ENCODE assay signal across 7 cellular contexts in genomic region chr9:72292184-72292787, GRCh38.
A peak's percentile ranks its signal among the peaks of the same experiment; 100 is the strongest.
DNase-seq lines count a peak whose midpoint lies in the region; TF ChIP-seq lines count a peak whose summit lies in the region.

No MANE protein-coding gene starts in this region.

- TF ChIP-seq POLR2A in transverse colon (IDR thresholded peaks at IDR 0.05): no peak

- H3K9me2 ChIP-seq in hepatocyte (replicated peaks; ENCODE audit: insufficient read depth): no peaks in the 10 kb centered on the region

- DNase-seq in GM12865 (ENCODE audit: low read depth) (peak; percentile 46), LHCN-M2 (ENCODE audit: low read depth) (peak; percentile 47), ascending aorta (ENCODE audit: low spot score in 2 of 2) (no peak), hepatocyte (ENCODE audit: low spot score) (peak; percentile 60), transverse colon (no peak), neuronal stem cell (ENCODE audit: low spot score) (no peak), Caco-2 (no peak)

- no peak overlapping the region for H2BK12ac ChIP-seq in neuronal stem cell (ENCODE audit: low read length)

- WGBS in hepatocyte (ENCODE audit: low lambda C conversion rate, missing lambda C conversion rate): 23% methylated on average over 2 of the region's 2 CpGs
- 8 to 21% methylated on average over 2 of the region's 2 CpGs for WGBS in transverse colon (ENCODE audit: low coverage in 1 of 2), 2 donors
- no CpG with 5 or more reads among the region's 2 CpGs for WGBS in neuronal stem cell (ENCODE audit: extremely low coverage in 2 of 2, insufficient read length in 2 of 2, insufficient replicate concordance in 1 of 2), 2 donors

- H3K9ac ChIP-seq in neuronal stem cell (ENCODE audit: low read depth, low read length, poor library complexity): no peak overlapping the region

- H2BK15ac ChIP-seq in neuronal stem cell (ENCODE audit: low read length): no peak overlapping the region

- in situ Hi-C loops in transverse colon (cut with MboI; ENCODE audit: low pct_ligation_motif_present in 1 of 4, low pct_unique_long_range_greater_than_20kb in 1 of 4, low sequenced_read_pairs in 3 of 4): loop anchor here in 2 of 4 donors (5.0 to 25.0 kb wide), 3 partner anchors 73 to 520 kb away; partner anchors contain the start of gene ZFAND5 (in 1 of the 2)

- no peaks in the 10 kb centered on the region for H3K9me3 Mint-ChIP-seq in Caco-2 (ENCODE audit: unreplicated experiment)

- H2BK120ac ChIP-seq in neuronal stem cell (ENCODE audit: low read depth, low read length): no peak overlapping the region

- H3K27me3 ChIP-seq in ascending aorta (no peaks in the 10 kb centered on the region), hepatocyte (no peaks in the 10 kb centered on the region), transverse colon (no peaks in the 10 kb centered on the region), neuronal stem cell (ENCODE audit: control insufficient read depth in 3 of 3, insufficient read depth in 3 of 3, low read depth in 1 of 3, low read length in 3 of 3) (peaks cover 0 to 3% (median 0%) of the 10 kb centered on the region in 3 experiments), Caco-2 (replicated peaks; ENCODE audit: control insufficient read depth, insufficient read depth, low read length) (no peaks in the 10 kb centered on the region)

- no peak overlapping the region for H3K4me3 ChIP-seq in GM12865 (ENCODE audit: low read depth, low read length)
- no peak overlapping the region for H3K4me3 ChIP-seq in ascending aorta
- no peak overlapping the region for H3K4me3 ChIP-seq in hepatocyte
- H3K4me3 ChIP-seq in transverse colon: no peak overlapping the region
- H3K4me3 ChIP-seq in neuronal stem cell (ENCODE audit: low read length in 2 of 2): no peak overlapping the region
- H3K4me3 ChIP-seq in Caco-2 (ENCODE audit: low read depth, low read length): no peak overlapping the region

- H2AFZ ChIP-seq in hepatocyte (no peak overlapping the region), neuronal stem cell (ENCODE audit: low read length) (no peak overlapping the region)

- H3K4me2 ChIP-seq in hepatocyte (peak overlapping the region; percentile 52), neuronal stem cell (ENCODE audit: insufficient read depth, low read length, poor library complexity, severe bottlenecking) (no peak overlapping the region)

- BruUV-seq in Caco-2 (replicated peaks; lab: Mats Ljungman, UMichigan): no TSS peak

- H3K4me3 Mint-ChIP-seq in Caco-2 (ENCODE audit: unreplicated experiment): no peak overlapping the region

- H3K23ac ChIP-seq in neuronal stem cell (ENCODE audit: low read depth, low read length, poor library complexity): no peak overlapping the region

- H3K4me1 Mint-ChIP-seq in Caco-2 (ENCODE audit: low read depth, unreplicated experiment): peaks cover 4% of the 10 kb centered on the region

- H2AK5ac ChIP-seq in neuronal stem cell (ENCODE audit: low read depth, low read length): no peak overlapping the region

- H3K27me3 Mint-ChIP-seq in Caco-2 (ENCODE audit: insufficient read depth, unreplicated experiment): no peaks in the 10 kb centered on the region

- no peaks in the 10 kb centered on the region for H3K4me1 ChIP-seq in ascending aorta
- H3K4me1 ChIP-seq in hepatocyte (ENCODE audit: insufficient read depth): peaks cover 23% of the 10 kb centered on the region
- H3K4me1 ChIP-seq in transverse colon: peaks cover 11 to 44% (median 21%) of the 10 kb centered on the region in 4 donors
- H3K4me1 ChIP-seq in neuronal stem cell (ENCODE audit: control insufficient read depth in 2 of 2, insufficient read depth in 1 of 2, low read depth in 1 of 2, low read length in 2 of 2): no peaks in the 10 kb centered on the region
- H3K4me1 ChIP-seq in Caco-2: peaks cover 3% of the 10 kb centered on the region; the same call in 1 of the 2 replicates

- TF ChIP-seq CTCF in GM12865 (IDR thresholded peaks at IDR 0.05; ENCODE audit: insufficient read depth, low read depth, low read length, missing control alignments): peak; percentile 31
- peak; percentile 36 to 61 (median 52) for TF ChIP-seq CTCF in ascending aorta (IDR thresholded peaks at IDR 0.05)
- peak; percentile 60 for TF ChIP-seq CTCF in hepatocyte (IDR thresholded peaks at IDR 0.05; ENCODE audit: poor library complexity)
- peak; percentile 56 to 75 (median 60) for TF ChIP-seq CTCF in transverse colon (IDR thresholded peaks at IDR 0.05)
- TF ChIP-seq CTCF in Caco-2 (IDR thresholded peaks at IDR 0.05; ENCODE audit: insufficient read depth in 1 of 2, low read depth in 1 of 2, low read length in 1 of 2, severe bottlenecking in 1 of 2, unreplicated experiment in 1 of 2): no peak

- no peak overlapping the region for H4K91ac ChIP-seq in neuronal stem cell (ENCODE audit: low read depth, low read length, poor library complexity)

- H3K36me3 Mint-ChIP-seq in Caco-2 (ENCODE audit: insufficient read depth, unreplicated experiment): no peaks in the 10 kb centered on the region

- H3K36me3 ChIP-seq in ascending aorta (no peaks in the 10 kb centered on the region), hepatocyte (replicated peaks; ENCODE audit: insufficient read depth, low read depth) (no peaks in the 10 kb centered on the region), transverse colon (no peaks in the 10 kb centered on the region), neuronal stem cell (replicated peaks in 1 of 2; ENCODE audit: control insufficient read depth in 2 of 2, insufficient read depth in 2 of 2, low read length in 2 of 2) (no peaks in the 10 kb centered on the region), Caco-2 (ENCODE audit: control insufficient read depth, insufficient read depth, low read length) (no peaks in the 10 kb centered on the region)

- no peaks in the 10 kb centered on the region for H4K20me1 ChIP-seq in hepatocyte (ENCODE audit: insufficient read depth, poor library complexity, severe bottlenecking)

- no peaks in the 10 kb centered on the region for H3K9me3 ChIP-seq in ascending aorta
- no peaks in the 10 kb centered on the region for H3K9me3 ChIP-seq in hepatocyte (ENCODE audit: low read depth)
- H3K9me3 ChIP-seq in transverse colon: peaks cover 0 to 5% of the 10 kb centered on the region in 2 donors
- peaks cover 0 to 1% of the 10 kb centered on the region in 2 donors for H3K9me3 ChIP-seq in neuronal stem cell (replicated peaks in 1 of 2; ENCODE audit: control insufficient read depth in 2 of 2, insufficient read depth in 1 of 2, low read depth in 1 of 2, low read length in 2 of 2)
- no peaks in the 10 kb centered on the region for H3K9me3 ChIP-seq in Caco-2

- no peak for TF ChIP-seq EP300 in transverse colon (IDR thresholded peaks at IDR 0.05; ENCODE audit: low read depth)

- no peaks in the 10 kb centered on the region for H3K79me2 ChIP-seq in hepatocyte

- H3K18ac ChIP-seq in neuronal stem cell (ENCODE audit: low read length): no peak overlapping the region

- CTCF ChIA-PET in Caco-2 (lab: Charles Lee): no interaction called here

- no peak overlapping the region for H3K27ac Mint-ChIP-seq in Caco-2 (ENCODE audit: unreplicated experiment)

- no peak overlapping the region for H3K4ac ChIP-seq in neuronal stem cell (ENCODE audit: low read length)

- intact Hi-C loops in ascending aorta (cut with DNase I): loop anchor here (2.0 to 5.0 kb wide), 3 partner anchors 70 to 460 kb away; no protein-coding TSS in a partner anchor
- intact Hi-C loops in transverse colon (cut with DNase I; ENCODE audit: low total_unique reads): no loop called here
- intact Hi-C loops in Caco-2 (cut with micrococcal nuclease; ENCODE audit: unreplicated experiment): loop anchor here (10.0 kb wide), 1 partner anchor 263 kb away; no protein-coding TSS in a partner anchor

- POLR2A ChIA-PET in Caco-2 (lab: Charles Lee): no interaction called here

- no peak overlapping the region for H3K14ac ChIP-seq in neuronal stem cell (ENCODE audit: low read length)

- no peak overlapping the region for H2BK5ac ChIP-seq in neuronal stem cell (ENCODE audit: low read length)

- H3K79me1 ChIP-seq in neuronal stem cell (ENCODE audit: low read depth, low read length): no peaks in the 10 kb centered on the region

- H3K27ac ChIP-seq in ascending aorta (no peak overlapping the region), hepatocyte (peak overlapping the region; percentile 79), transverse colon (peak overlapping the region; percentile 74 to 83 (median 82)), neuronal stem cell (replicated peaks; ENCODE audit: low read length) (no peak overlapping the region)

- H4K8ac ChIP-seq in neuronal stem cell (ENCODE audit: low read depth, low read length): no peak overlapping the region

Comparison
In these comparisons a context has a peak if more than half of its experiments do, and no peak if none do; other contexts are left out.
1. DNase-seq: peak in GM12865 (single experiment), LHCN-M2 (single experiment) and hepatocyte (single experiment); none in ascending aorta (0 of 2), transverse colon (single experiment), neuronal stem cell (single experiment) and Caco-2 (0 of 2).
2. CTCF ChIP-seq: peak in GM12865 (single experiment), ascending aorta (3 of 3), hepatocyte (single experiment) and transverse colon (5 of 5); none in Caco-2 (0 of 2).
3. H3K27ac ChIP-seq: peak in hepatocyte (single experiment) and transverse colon (4 of 4); none in ascending aorta (0 of 2) and neuronal stem cell (single experiment).